ENCODE assay signal across 20 cellular contexts in genomic region chr3:193883551-193883950, GRCh38.
DNase-seq lines count a peak whose midpoint lies in the region; ATAC-seq and TF ChIP-seq lines count a peak whose summit lies in the region.
"Had no signal": no experiment of that assay in that cellular context is flagged by ENCODE, and none has a peak within 500 bp of the region (broad histone marks: within the 10 kb centered on the region; RNA-seq: fewer than 3 reads in every experiment).

No MANE protein-coding gene starts in this region.

- no peak overlapping the region for H3K9ac ChIP-seq in IMR-90 (ENCODE audit: low read depth, low read length)
- H3K9ac ChIP-seq: BLaER1 had no signal

- no peak overlapping the region for H3K18ac ChIP-seq in IMR-90 (ENCODE audit: low read depth, low read length)

- H3K4me2 ChIP-seq in IMR-90 (ENCODE audit: low read depth, low read length), result no peak overlapping the region
- H3K4me2 ChIP-seq: BLaER1 had no signal

- ATAC-seq in IMR-90 (ENCODE audit: low read depth) (no peak), GM21619 (IDR thresholded peaks at IDR 0.05; ENCODE audit: unreplicated experiment) (no peak)
- ATAC-seq: heart left ventricle, T-helper 17 cell had no signal

- H3K4me1 Mint-ChIP-seq in type B pancreatic cell (ENCODE audit: unreplicated experiment), result peaks cover 54% of the 10 kb centered on the region
- H3K4me1 Mint-ChIP-seq: T-helper 17 cell had no signal

- H3K4me3 Mint-ChIP-seq in type B pancreatic cell, result no peak overlapping the region
- H3K4me3 Mint-ChIP-seq: activated B cell treated with CpG ODN at 0.5 μM for 24 hours, nephron, T-helper 17 cell had no signal

- 83% methylated on average over 1 of the region's 3 CpGs; no CpG with 5 or more reads in 1 of the 2 experiments for WGBS in IMR-90 (ENCODE audit: extremely low coverage in 2 of 2, insufficient read length in 1 of 2), 2 experiments

- no peak overlapping the region for H3K4ac ChIP-seq in IMR-90 (ENCODE audit: low read depth, low read length)

- no peak overlapping the region for H2BK5ac ChIP-seq in IMR-90 (ENCODE audit: low read depth, low read length, poor library complexity, severe bottlenecking)

- no peaks in the 10 kb centered on the region for H3K79me1 ChIP-seq in IMR-90 (ENCODE audit: low read depth in 1 of 2, low read length in 2 of 2)

- in situ Hi-C loops in IMR-90 (cut with MboI; ENCODE audit: low sequenced_read_pairs), result no loop called here

- H3K56ac ChIP-seq in IMR-90 (ENCODE audit: extremely low read depth, insufficient read depth, low read length), result no peak overlapping the region

- H2AFZ ChIP-seq in IMR-90 (replicated peaks; ENCODE audit: low read length, poor library complexity), result no peak overlapping the region

- no peak overlapping the region for H3K23ac ChIP-seq in IMR-90 (ENCODE audit: low read depth, low read length)

- H4K8ac ChIP-seq in IMR-90 (ENCODE audit: low read depth in 2 of 2, low read length in 2 of 2), result no peak overlapping the region

- TF ChIP-seq CTCF in IMR-90 (conservative IDR thresholded peaks at IDR 0.05; ENCODE audit: low read depth, low read length), result no peak
- TF ChIP-seq CTCF in fibroblast of mammary gland (conservative IDR thresholded peaks at IDR 0.05; ENCODE audit: control insufficient read depth, insufficient read depth, low read depth, low read length), result no peak
- no peak for TF ChIP-seq CTCF in type B pancreatic cell (conservative IDR thresholded peaks at IDR 0.05)

- no peak overlapping the region for H4K5ac ChIP-seq in IMR-90 (ENCODE audit: low read depth, low read length)

- H3K14ac ChIP-seq in IMR-90 (replicated peaks; ENCODE audit: low read depth, low read length), result no peak overlapping the region

- no peak overlapping the region for H2BK20ac ChIP-seq in IMR-90 (ENCODE audit: low read depth, low read length)

- no peak overlapping the region for H4K91ac ChIP-seq in IMR-90 (ENCODE audit: insufficient read depth, low read depth, low read length)

- no peak overlapping the region for H2BK15ac ChIP-seq in IMR-90 (ENCODE audit: low read depth, low read length)

- H3K36me3 ChIP-seq in IMR-90 (ENCODE audit: control insufficient read depth, insufficient read depth, low read length), result no peaks in the 10 kb centered on the region
- H3K36me3 ChIP-seq: adrenal gland, BLaER1, heart left ventricle had no signal

- POLR2A ChIA-PET in IMR-90 (lab: Charles Lee; ENCODE audit: unreplicated experiment), result no interaction called here

- peaks cover 4% of the 10 kb centered on the region for H3K36me3 Mint-ChIP-seq in type B pancreatic cell

- BruUV-seq in IMR-90 (replicated peaks; lab: Mats Ljungman, UMichigan), result no TSS peak

- TF ChIP-seq POLR2A in IMR-90 (IDR thresholded peaks at IDR 0.05; ENCODE audit: low read depth, low read length), result no peak

- H3K9me3 ChIP-seq in IMR-90 (ENCODE audit: control insufficient read depth, insufficient read depth, low read length), result no peaks in the 10 kb centered on the region
- H3K9me3 ChIP-seq: adrenal gland had no signal

- H3K27ac ChIP-seq in IMR-90 (ENCODE audit: insufficient read depth, low read length), result no peak overlapping the region
- H3K27ac ChIP-seq: adrenal gland, BLaER1, heart left ventricle had no signal

- no peak overlapping the region for H2AK9ac ChIP-seq in IMR-90 (replicated peaks; ENCODE audit: low read depth, low read length, poor library complexity)

- H3K27ac Mint-ChIP-seq in type B pancreatic cell, result peak overlapping the region; percentile 89
- H3K27ac Mint-ChIP-seq: activated B cell treated with CpG ODN at 0.5 μM for 24 hours, T-helper 17 cell had no signal

- intact Hi-C loops in IMR-90 (cut with micrococcal nuclease), result no loop called here

- H3K4me3 ChIP-seq in IMR-90 (ENCODE audit: insufficient read depth, low read depth, low read length), result no peak overlapping the region
- H3K4me3 ChIP-seq in fibroblast of mammary gland (ENCODE audit: control insufficient read depth, low read depth, low read length), result no peak overlapping the region
- H3K4me3 ChIP-seq: adrenal gland, BLaER1, heart left ventricle had no signal

- H4K20me1 ChIP-seq in IMR-90 (ENCODE audit: insufficient read depth, low read length), result no peaks in the 10 kb centered on the region
- H4K20me1 ChIP-seq: BLaER1 had no signal

- no peak overlapping the region for H2AK5ac ChIP-seq in IMR-90 (ENCODE audit: low read depth, low read length)

- peaks cover 6% of the 10 kb centered on the region for H3K9me3 Mint-ChIP-seq in type B pancreatic cell

- no peaks in the 10 kb centered on the region for H3K9me1 ChIP-seq in IMR-90 (ENCODE audit: insufficient read depth, low read length)

- no peak overlapping the region for H2BK120ac ChIP-seq in IMR-90 (ENCODE audit: low read depth, low read length)

- DNase-seq in IMR-90 (peak; percentile 24), SW480 (ENCODE audit: low spot score) (peak; percentile 50), fibroblast of mammary gland (ENCODE audit: low read depth) (peak; percentile 48), type B pancreatic cell (ENCODE audit: extremely low spot score, unreplicated experiment) (no peak), dedifferentiated amniotic fluid mesenchymal stem cell (ENCODE audit: extremely low spot score) (no peak), inferior parietal cortex (ENCODE audit: extremely low spot score) (no peak)
- DNase-seq: activated B cell treated with CpG ODN at 0.5 μM for 24 hours; activated CD8-positive, alpha-beta memory T cell treated with anti-CD3 and anti-CD28 coated beads for 24 hours; adrenal gland; HCEC 1CT; heart left ventricle; islet precursor cell; mesendoderm; NCI-H446; Right ventricle myocardium superior; T-helper 17 cell had no signal

- H3K27me3 ChIP-seq in IMR-90 (ENCODE audit: control insufficient read depth, insufficient read depth, low read length), result peaks cover 20% of the 10 kb centered on the region
- H3K27me3 ChIP-seq: adrenal gland, BLaER1 had no signal

- no peak for TF ChIP-seq RAD21 in IMR-90 (IDR thresholded peaks at IDR 0.05; ENCODE audit: low read length)

- CTCF ChIA-PET in IMR-90 (lab: Yijun Ruan, JAX), result no interaction called here

- dilution Hi-C loops in IMR-90 (cut with HindIII; ENCODE audit: low sequenced_read_pairs, unreplicated experiment), result no loop called here

- no peaks in the 10 kb centered on the region for H3K27me3 Mint-ChIP-seq in type B pancreatic cell
- H3K27me3 Mint-ChIP-seq: activated B cell treated with CpG ODN at 0.5 μM for 24 hours, progenitor cell of endocrine pancreas had no signal

- H3K4me1 ChIP-seq in IMR-90 (ENCODE audit: control insufficient read depth, insufficient read depth, low read length), result no peaks in the 10 kb centered on the region
- H3K4me1 ChIP-seq: adrenal gland, BLaER1, heart left ventricle had no signal

TF ChIP-seq in IMR-90, 13 proteins besides CTCF, POLR2A, EP300 and RAD21:
- TF ChIP-seq ELK1 (IDR thresholded peaks at IDR 0.05; ENCODE audit: borderline replicate concordance, low read depth, low read length) (no peak), NFE2L2 (IDR thresholded peaks at IDR 0.05; ENCODE audit: low read depth, low read length) (no peak), USF2 (IDR thresholded peaks at IDR 0.05; ENCODE audit: low read depth, low read length) (no peak), MXI1 (IDR thresholded peaks at IDR 0.05; ENCODE audit: borderline replicate concordance, low read depth, low read length) (no peak)

Comparison
In these comparisons a context has a peak if more than half of its experiments do, and no peak if none do; other contexts are left out.
1. DNase-seq: peak in IMR-90 (single experiment), SW480 (single experiment) and fibroblast of mammary gland (single experiment); none in type B pancreatic cell (single experiment), dedifferentiated amniotic fluid mesenchymal stem cell (single experiment) and inferior parietal cortex (single experiment).